ENCODE assay signal across 8 cellular contexts in genomic region chr9:85940832-85941616, GRCh38. TPM values are rescaled to one million over a fixed set of nuclear protein-coding genes. Genes with fewer than 3 reads are reported as not detected.
A peak's percentile ranks its signal among the peaks of the same experiment; 100 is the strongest.
DNase-seq lines count a peak whose midpoint lies in the region; ATAC-seq and TF ChIP-seq lines count a peak whose summit lies in the region.

Gene NAA35, plus strand, starts transcription at chr9:85941146. Its CDS starts 1,014 bp downstream, at chr9:85942160.

- no peak for TF ChIP-seq CTCF in suprapubic skin (IDR thresholded peaks at IDR 0.05)

- H3K27ac Mint-ChIP-seq in activated naive CD4-positive, alpha-beta T cell treated with anti-CD3 and anti-CD28 coated beads, Interleukin-2, amount 50 U/mL, for 24 hours, result peak within 1 kb of the TSS; percentile 99

- DNase-seq in GM04504 (ENCODE audit: low read depth), result peak; percentile 96
- DNase-seq in NCI-H1092 (lab: John Stamatoyannopoulos, UW), result peak; percentile 97
- peak; percentile 97 for DNase-seq in germinal center (ENCODE audit: low spot score)
- DNase-seq in nucleus accumbens (lab: John Stamatoyannopoulos, UW), result peak; percentile 78 to 99 (median 97)
- peak; percentile 99 for DNase-seq in suprapubic skin (ENCODE audit: low spot score in 2 of 2)

- H3K4me3 ChIP-seq in suprapubic skin, result peak within 1 kb of the TSS; percentile 93

- no peak for TF ChIP-seq EP300 in suprapubic skin (IDR thresholded peaks at IDR 0.05)

- peaks cover 2% of the 10 kb centered on the region for H3K36me3 Mint-ChIP-seq in activated naive CD4-positive, alpha-beta T cell treated with anti-CD3 and anti-CD28 coated beads, Interleukin-2, amount 50 U/mL, for 24 hours

- H3K9me3 Mint-ChIP-seq in activated naive CD4-positive, alpha-beta T cell treated with anti-CD3 and anti-CD28 coated beads, Interleukin-2, amount 50 U/mL, for 24 hours, result no peaks in the 10 kb centered on the region

- TF ChIP-seq POLR2A in suprapubic skin (IDR thresholded peaks at IDR 0.05), result peak in 1 of 2 donors; percentile 40

- no peaks in the 10 kb centered on the region for H3K9me3 ChIP-seq in suprapubic skin

- WGBS in suprapubic skin, result 2% methylated on average over 36 of the region's 93 CpGs

- no peaks in the 10 kb centered on the region for H3K27me3 Mint-ChIP-seq in activated naive CD4-positive, alpha-beta T cell treated with anti-CD3 and anti-CD28 coated beads, Interleukin-2, amount 50 U/mL, for 24 hours

- H3K36me3 ChIP-seq in suprapubic skin, result peaks cover 7% of the 10 kb centered on the region

- H3K4me1 Mint-ChIP-seq in activated naive CD4-positive, alpha-beta T cell treated with anti-CD3 and anti-CD28 coated beads, Interleukin-2, amount 50 U/mL, for 24 hours, result peaks cover 17% of the 10 kb centered on the region

- ATAC-seq in HG02588 (IDR thresholded peaks at IDR 0.05; ENCODE audit: unreplicated experiment) (peak; percentile 90), SK-N-SH treated with all-trans-retinoic acid at 6 μM for 48 hours (peak; percentile 93)

- H3K27ac ChIP-seq in suprapubic skin, result peak within 1 kb of the TSS; percentile 93

- H3K4me3 Mint-ChIP-seq in activated naive CD4-positive, alpha-beta T cell treated with anti-CD3 and anti-CD28 coated beads, Interleukin-2, amount 50 U/mL, for 24 hours, result no peak within 1 kb of the TSS

- peaks cover 30% of the 10 kb centered on the region for H3K4me1 ChIP-seq in suprapubic skin

- no peaks in the 10 kb centered on the region for H3K27me3 ChIP-seq in suprapubic skin

TF ChIP-seq in SK-N-SH treated with all-trans-retinoic acid at 6 μM for 48 hours, 23 proteins besides CTCF, POLR2A, EP300 and RAD21:
- no peak for TF ChIP-seq ARNTL (CRISPR knock-in tag; IDR thresholded peaks at IDR 0.05; ENCODE audit: borderline replicate concordance, low read depth)
- no peak for TF ChIP-seq PATZ1 (CRISPR knock-in tag; IDR thresholded peaks at IDR 0.05; ENCODE audit: borderline replicate concordance)
- TF ChIP-seq ZC3H10 (CRISPR knock-in tag; IDR thresholded peaks at IDR 0.05), result no peak
- no peak for TF ChIP-seq RARB (CRISPR knock-in tag; IDR thresholded peaks at IDR 0.05)
- TF ChIP-seq ISL1 (CRISPR knock-in tag; IDR thresholded peaks at IDR 0.05), result no peak
- TF ChIP-seq TOX (CRISPR knock-in tag; IDR thresholded peaks at IDR 0.05; ENCODE audit: borderline replicate concordance), result no peak
- no peak for TF ChIP-seq ZNF70 (CRISPR knock-in tag; IDR thresholded peaks at IDR 0.05)
- TF ChIP-seq ZNF8 (CRISPR knock-in tag; IDR thresholded peaks at IDR 0.05), result no peak
- TF ChIP-seq TCF4 (CRISPR knock-in tag; IDR thresholded peaks at IDR 0.05; ENCODE audit: borderline replicate concordance), result no peak
- TF ChIP-seq GLIS3 (CRISPR knock-in tag; IDR thresholded peaks at IDR 0.05), result no peak
- TF ChIP-seq OSR1 (CRISPR knock-in tag; IDR thresholded peaks at IDR 0.05), result no peak
- TF ChIP-seq CSDC2 (CRISPR knock-in tag; IDR thresholded peaks at IDR 0.05), result no peak
- no peak for TF ChIP-seq POU6F1 (CRISPR knock-in tag; IDR thresholded peaks at IDR 0.05; ENCODE audit: borderline replicate concordance, low read depth)
- no peak for TF ChIP-seq SNAI2 (CRISPR knock-in tag; IDR thresholded peaks at IDR 0.05)
- no peak for TF ChIP-seq ZFP3 (CRISPR knock-in tag; IDR thresholded peaks at IDR 0.05)
- no peak for TF ChIP-seq CREB5 (CRISPR knock-in tag; IDR thresholded peaks at IDR 0.05; ENCODE audit: low read depth)
- TF ChIP-seq ZFP30 (CRISPR knock-in tag; IDR thresholded peaks at IDR 0.05), result no peak
- no peak for TF ChIP-seq TSHZ2 (CRISPR knock-in tag; IDR thresholded peaks at IDR 0.05)
- TF ChIP-seq BACH2 (CRISPR knock-in tag; IDR thresholded peaks at IDR 0.05; ENCODE audit: borderline replicate concordance), result no peak
- TF ChIP-seq ZNF565 (CRISPR knock-in tag; conservative IDR thresholded peaks at IDR 0.05; ENCODE audit: low read depth), result no peak
TF ChIP-seq in SK-N-SH treated with all-trans-retinoic acid at 6 μM for 48 hours: peak in this region for 0.

RNA-seq across cellular contexts. Expression of gene NAA35, which starts in this region (rescaled TPM):
- 10 to 100 TPM; 10.5 to 29.2 (median 13.2) TPM for total RNA-seq in suprapubic skin

Comparison
In these comparisons a context has a peak if more than half of its experiments do, and no peak if none do; other contexts are left out.
1. Peak in every context shown above with its lines: DNase-seq, ATAC-seq, H3K4me3 ChIP-seq and H3K27ac ChIP-seq.